Comparison of ENCODE assay signal across 9 cellular contexts in genomic region chr1:161626445-161627139, GRCh38. TPM values are rescaled to one million over a fixed set of nuclear protein-coding genes. Genes with fewer than 3 reads are reported as not detected.
"Had no signal": no experiment of that assay in that cellular context is flagged by ENCODE, and none has a peak within 500 bp of the region (broad histone marks: within the 10 kb centered on the region; RNA-seq: fewer than 3 reads in every experiment).

No MANE protein-coding gene starts in this region.

RNA-seq across cellular contexts. Expression of gene FCGR3B, which starts 4.4 kb away (rescaled TPM):
- total RNA-seq: activated CD4-positive, alpha-beta T cell treated with anti-CD3 and anti-CD28 coated beads for 36 hours; activated T-cell treated with anti-CD3 and anti-CD28 coated beads, Interleukin-2, amount 50 U/mL, for 4 hours; activated T-helper 17 cell treated with anti-CD3 and anti-CD28 coated beads, Interleukin-2, amount 50 U/mL, for 72 hours; astrocyte; chondrocyte; endodermal cell; kidney epithelial cell; T-helper 2 cell treated with Interferon-gamma antibody and Interleukin-4, amounts not matched to agents 100 ng/mL and 5 ng/mL, for 36 hours had no signal
- polyA plus RNA-seq: neural cell had no signal

RNA-seq across cellular contexts. Expression of gene FCGR2B, which starts 36.4 kb away (rescaled TPM):
- total RNA-seq: activated CD4-positive, alpha-beta T cell treated with anti-CD3 and anti-CD28 coated beads for 36 hours; astrocyte; chondrocyte; endodermal cell; kidney epithelial cell had no signal
- polyA plus RNA-seq: neural cell had no signal
